ENCODE assay signal across 33 cellular contexts in the genomic region with DNA sequence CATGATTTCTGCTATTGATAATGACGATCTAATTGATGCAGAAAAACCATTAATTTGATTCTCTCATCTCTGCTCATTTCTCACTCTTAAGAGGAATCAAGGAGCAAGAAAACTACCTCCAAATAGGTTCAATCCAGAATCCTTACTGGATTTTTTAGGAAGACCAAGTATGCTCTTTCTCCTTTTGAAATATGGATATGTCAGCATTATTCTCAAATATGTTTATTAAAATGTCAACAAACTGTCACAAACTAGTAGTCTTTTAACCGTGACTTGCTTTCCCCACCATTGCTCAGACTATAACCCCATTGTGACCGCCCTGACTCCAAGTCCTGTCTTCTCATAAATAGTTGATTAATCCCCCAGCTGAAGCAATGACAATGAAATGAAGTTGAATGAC. TPM values are rescaled to one million over a fixed set of nuclear protein-coding genes. Genes with fewer than 3 reads are reported as not detected.
"Had no signal": no experiment of that assay in that cellular context is flagged by ENCODE, and none has a peak within 500 bp of the region (broad histone marks: within the 10 kb centered on the region; RNA-seq: fewer than 3 reads in every experiment).

No MANE protein-coding gene starts in this region.

- H3K4me1 Mint-ChIP-seq: activated T-helper 17 cell treated with anti-CD3 and anti-CD28 coated beads, Interleukin-2, amount 50 U/mL, for 72 hours had no signal

- H3K9me3 ChIP-seq: MG63, SJCRH30 had no signal

- DNase-seq: activated CD4-positive, alpha-beta T cell treated with anti-CD3 and anti-CD28 coated beads, Interleukin-2, amount 10 ng/mL, durations not matched to agents 24 days and 14 days; activated CD4-positive, alpha-beta T cell treated with anti-CD3 and anti-CD28 coated beads, Interleukin-2, amount 50 U/mL, for 4 hours; activated CD8-positive, alpha-beta T cell treated with anti-CD3 and anti-CD28 coated beads for 36 hours; activated effector memory CD4-positive, alpha-beta T cell treated with anti-CD3 and anti-CD28 coated beads, Interleukin-2, amount 50 U/mL, for 16 hours; activated naive CD4-positive, alpha-beta T cell; activated naive CD4-positive, alpha-beta T cell treated with anti-CD3 and anti-CD28 coated beads, Interleukin-2, amount 50 U/mL, for 16 hours; activated naive CD8-positive, alpha-beta T cell treated with anti-CD3 and anti-CD28 coated beads for 36 hours; activated T-cell treated with anti-CD3 and anti-CD28 coated beads, Interleukin-2, amount 50 U/mL, for 1 hour; activated T-cell treated with anti-CD3 and anti-CD28 coated beads, Interleukin-2, amount 50 U/mL, for 72 hours; amniotic stem cell; aorta; Kasumi-1; KG1; MG63; NCI-H1048; NCI-H1105 treated with DMSO at 0.1 percent for 48 hours; NCI-H1436; NCI-H1694; NCI-H1930; NCI-H2081 treated with DMSO at 0.1 percent for 48 hours; NCI-H226; NCI-H446 treated with DMSO at 0.1 percent for 48 hours; NCI-H69; OCI-M1; Right ventricle myocardium superior; SJCRH30; T1000 had no signal

- H3K27ac Mint-ChIP-seq: activated CD4-positive, alpha-beta T cell treated with anti-CD3 and anti-CD28 coated beads, Interleukin-2, amount 10 ng/mL, durations not matched to agents 24 days and 14 days; activated CD8-positive, alpha-beta T cell treated with anti-CD3 and anti-CD28 coated beads for 36 hours; activated naive CD8-positive, alpha-beta T cell treated with anti-CD3 and anti-CD28 coated beads for 36 hours; activated T-cell treated with anti-CD3 and anti-CD28 coated beads, Interleukin-2, amount 50 U/mL, for 72 hours; activated T-helper 17 cell treated with anti-CD3 and anti-CD28 coated beads, Interleukin-2, amount 50 U/mL, for 72 hours had no signal

- H3K36me3 ChIP-seq: cardiac muscle cell, MG63, SJCRH30 had no signal

- H3K4me3 ChIP-seq: cardiac muscle cell, MG63, SJCRH30, SK-N-MC had no signal

- H3K9me3 Mint-ChIP-seq: activated CD4-positive, alpha-beta T cell treated with anti-CD3 and anti-CD28 coated beads, Interleukin-2, amount 10 ng/mL, durations not matched to agents 24 days and 14 days; activated CD8-positive, alpha-beta T cell treated with anti-CD3 and anti-CD28 coated beads for 36 hours; activated naive CD8-positive, alpha-beta T cell treated with anti-CD3 and anti-CD28 coated beads for 36 hours; activated T-cell treated with anti-CD3 and anti-CD28 coated beads, Interleukin-2, amount 50 U/mL, for 72 hours; activated T-helper 17 cell treated with anti-CD3 and anti-CD28 coated beads, Interleukin-2, amount 50 U/mL, for 72 hours had no signal

- H3K4me1 ChIP-seq: SJCRH30 had no signal

- ATAC-seq: activated CD8-positive, alpha-beta T cell treated with anti-CD3 and anti-CD28 coated beads for 36 hours; activated T-cell treated with anti-CD3 and anti-CD28 coated beads, Interleukin-2, amount 50 U/mL, for 72 hours; activated T-helper 17 cell treated with anti-CD3 and anti-CD28 coated beads, Interleukin-2, amount 50 U/mL, for 72 hours had no signal

- H3K27me3 ChIP-seq: MG63, SJCRH30 had no signal

- H3K27ac ChIP-seq: cardiac muscle cell, SJCRH30, SK-N-MC had no signal

- H3K4me3 Mint-ChIP-seq: activated CD4-positive, alpha-beta T cell treated with anti-CD3 and anti-CD28 coated beads, Interleukin-2, amount 10 ng/mL, durations not matched to agents 24 days and 14 days; activated CD8-positive, alpha-beta T cell treated with anti-CD3 and anti-CD28 coated beads for 36 hours; activated naive CD8-positive, alpha-beta T cell treated with anti-CD3 and anti-CD28 coated beads for 36 hours; activated T-cell treated with anti-CD3 and anti-CD28 coated beads, Interleukin-2, amount 50 U/mL, for 72 hours; activated T-helper 17 cell treated with anti-CD3 and anti-CD28 coated beads, Interleukin-2, amount 50 U/mL, for 72 hours had no signal

- H3K36me3 Mint-ChIP-seq: activated naive CD8-positive, alpha-beta T cell treated with anti-CD3 and anti-CD28 coated beads for 36 hours had no signal

RNA-seq across cellular contexts. Expression of a gene that starts 1.1 kb away (rescaled TPM):
- total RNA-seq: activated CD4-positive, alpha-beta T cell treated with anti-CD3 and anti-CD28 coated beads, Interleukin-2, amount 10 ng/mL, durations not matched to agents 24 days and 14 days; activated CD8-positive, alpha-beta memory T cell treated with anti-CD3 and anti-CD28 coated beads for 36 hours; activated CD8-positive, alpha-beta T cell treated with anti-CD3 and anti-CD28 coated beads for 36 hours; activated naive CD8-positive, alpha-beta T cell treated with anti-CD3 and anti-CD28 coated beads for 36 hours; activated T-cell treated with anti-CD3 and anti-CD28 coated beads, Interleukin-2, amount 50 U/mL, for 72 hours; activated T-helper 17 cell treated with anti-CD3 and anti-CD28 coated beads, Interleukin-2, amount 50 U/mL, for 72 hours; cardiac muscle cell; Right ventricle myocardium superior; SJCRH30; T-helper 1 cell treated with Interleukin-12 subunit alpha and Interleukin-12 subunit beta and Interleukin-4 antibody, amounts not matched to agents 30 ng/mL and 1 ng/mL, for 36 hours; T-helper 2 cell treated with Interferon-gamma antibody and Interleukin-4, amounts not matched to agents 100 ng/mL and 5 ng/mL, for 36 hours had no signal
- polyA plus RNA-seq: aorta had no signal
